Comparison of ENCODE assay signal across 19 cellular contexts in the genomic region with DNA sequence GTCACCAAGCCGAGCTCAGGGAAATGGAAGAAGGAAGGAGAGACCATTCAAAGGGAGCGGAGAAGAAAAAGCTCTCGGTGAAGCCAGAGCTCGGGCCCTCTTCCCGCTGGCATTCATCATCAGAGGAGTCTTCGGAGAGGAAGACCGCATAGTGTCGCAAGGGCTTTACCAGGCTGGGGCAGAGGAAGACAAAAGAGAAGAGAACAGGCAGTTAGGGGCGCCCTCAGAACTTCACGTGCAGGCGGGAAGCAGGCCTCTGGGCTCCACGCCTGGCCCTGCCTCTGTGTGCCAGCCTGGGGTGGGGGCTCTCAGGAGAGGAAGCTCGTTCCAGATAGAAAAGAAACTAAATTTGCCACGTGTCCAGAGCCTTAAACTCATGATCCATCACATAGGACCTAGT. TPM values are rescaled to one million over a fixed set of nuclear protein-coding genes. Genes with fewer than 3 reads are reported as not detected.
"Had no signal": no experiment of that assay in that cellular context is flagged by ENCODE, and none has a peak within 500 bp of the region (broad histone marks: within the 10 kb centered on the region; RNA-seq: fewer than 3 reads in every experiment).

No MANE protein-coding gene starts in this region.

- H3K4me1 ChIP-seq: parathyroid adenoma, sigmoid colon had no signal

- H3K4me1 Mint-ChIP-seq: activated naive CD4-positive, alpha-beta T cell treated with anti-CD3 and anti-CD28 coated beads, Interleukin-2, amount 50 U/mL, for 24 hours; natural killer cell had no signal

- H3K9me3 Mint-ChIP-seq: activated naive CD4-positive, alpha-beta T cell treated with anti-CD3 and anti-CD28 coated beads, Interleukin-2, amount 50 U/mL, for 24 hours; activated T-cell treated with anti-CD3 and anti-CD28 coated beads, Interleukin-2, amount 50 U/mL, for 72 hours; effector memory CD8-positive, alpha-beta T cell had no signal

- H3K27ac Mint-ChIP-seq: activated naive CD4-positive, alpha-beta T cell treated with anti-CD3 and anti-CD28 coated beads, Interleukin-2, amount 50 U/mL, for 24 hours; activated T-cell treated with anti-CD3 and anti-CD28 coated beads, Interleukin-2, amount 50 U/mL, for 72 hours; effector memory CD8-positive, alpha-beta T cell; natural killer cell had no signal

- H3K9me3 ChIP-seq: neutrophil, sigmoid colon, thyroid gland had no signal

- H3K79me2 ChIP-seq: parathyroid adenoma had no signal

- H3K27me3 Mint-ChIP-seq: activated naive CD4-positive, alpha-beta T cell treated with anti-CD3 and anti-CD28 coated beads, Interleukin-2, amount 50 U/mL, for 24 hours; effector memory CD8-positive, alpha-beta T cell had no signal

- H3K36me3 ChIP-seq: cardiac muscle cell, thyroid gland had no signal

- H3K27ac ChIP-seq: cardiac muscle cell, epithelial cell of prostate, neutrophil, parathyroid adenoma, sigmoid colon, thyroid gland had no signal

- H3K4me3 ChIP-seq: cardiac muscle cell, sigmoid colon, thyroid gland had no signal

- H3K4me3 Mint-ChIP-seq: activated naive CD4-positive, alpha-beta T cell treated with anti-CD3 and anti-CD28 coated beads, Interleukin-2, amount 50 U/mL, for 24 hours; activated T-cell treated with anti-CD3 and anti-CD28 coated beads, Interleukin-2, amount 50 U/mL, for 72 hours; effector memory CD8-positive, alpha-beta T cell; natural killer cell had no signal

- H2AFZ ChIP-seq: parathyroid adenoma had no signal

- H3K27me3 ChIP-seq: cardiac muscle cell, neutrophil, sigmoid colon, thyroid gland had no signal

- H3K36me3 Mint-ChIP-seq: activated naive CD4-positive, alpha-beta T cell treated with anti-CD3 and anti-CD28 coated beads, Interleukin-2, amount 50 U/mL, for 24 hours; natural killer cell had no signal

- DNase-seq: activated CD4-positive, alpha-beta T cell treated with anti-CD3 and anti-CD28 coated beads, Interleukin-2, amount 50 U/mL, for 4 hours; activated effector memory CD4-positive, alpha-beta T cell treated with anti-CD3 and anti-CD28 coated beads, Interleukin-2, amount 50 U/mL, for 16 hours; activated T-cell treated with anti-CD3 and anti-CD28 coated beads, Interleukin-2, amount 50 U/mL, for 72 hours; dermis blood vessel endothelial cell; effector memory CD8-positive, alpha-beta T cell; foreskin fibroblast; natural killer cell; sigmoid colon; stimulated activated CD8-positive, alpha-beta memory T cell treated with anti-CD3 and anti-CD28 coated beads, Interleukin-4, amount 100 ng/mL, for 48 hours; stimulated activated naive CD4-positive, alpha-beta T cell; T-helper 2 cell; thyroid gland had no signal

- H3K9ac ChIP-seq: parathyroid adenoma had no signal

- ATAC-seq: activated T-cell treated with anti-CD3 and anti-CD28 coated beads, Interleukin-2, amount 50 U/mL, for 72 hours; effector memory CD8-positive, alpha-beta T cell; natural killer cell had no signal

RNA-seq across cellular contexts. Expression of gene CRB2, which starts 31.7 kb away (rescaled TPM):
- total RNA-seq: activated CD8-positive, alpha-beta memory T cell treated with anti-CD3 and anti-CD28 coated beads for 36 hours; activated T-cell treated with anti-CD3 and anti-CD28 coated beads, Interleukin-2, amount 50 U/mL, for 72 hours; dermis blood vessel endothelial cell; lower leg skin; natural killer cell had no signal
